Comparison of ENCODE assay signal across 8 cellular contexts in genomic region chr16:50841081-50841886, GRCh38.
DNase-seq lines count a peak whose midpoint lies in the region; ATAC-seq, FAIRE-seq and TF ChIP-seq lines count a peak whose summit lies in the region.

No MANE protein-coding gene starts in this region.

- ATAC-seq in sciatic nerve (no peak), gastrocnemius medialis (no peak)

- TF ChIP-seq CTCF in GM12865 (IDR thresholded peaks at IDR 0.05; ENCODE audit: insufficient read depth, low read depth, low read length, missing control alignments) (no peak), gastrocnemius medialis (IDR thresholded peaks at IDR 0.05 in 4 of 5, conservative IDR thresholded peaks at IDR 0.05 in 1 of 5) (no peak)

- peak; percentile 8 for DNase-seq in GM12865 (ENCODE audit: low read depth)
- peak; percentile 18 to 29 for DNase-seq in activated CD4-positive, alpha-beta T cell treated with anti-CD3 and anti-CD28 coated beads for 4 hours
- peak in 1 of 3 donors; percentile 8 for DNase-seq in effector memory CD4-positive, alpha-beta T cell
- peak; percentile 53 for DNase-seq in sciatic nerve (ENCODE audit: low spot score)
- no peak for DNase-seq in COR-L47 (lab: John Stamatoyannopoulos, UW)
- no peak for DNase-seq in frontal cortex (ENCODE audit: low spot score in 2 of 2)
- DNase-seq in gastrocnemius medialis: no peak
- no peak for DNase-seq in NCI-H524 treated with DMSO at 0.1 percent for 48 hours (lab: John Stamatoyannopoulos, UW)

- intact Hi-C loops in sciatic nerve (cut with DNase I): no loop called here
- intact Hi-C loops in gastrocnemius medialis (cut with DNase I; ENCODE audit: low total_unique reads): no loop called here

- no peaks in the 10 kb centered on the region for H3K9me3 ChIP-seq in effector memory CD4-positive, alpha-beta T cell (ENCODE audit: control insufficient read depth, low read length)
- H3K9me3 ChIP-seq in gastrocnemius medialis: no peaks in the 10 kb centered on the region

- in situ Hi-C loops in gastrocnemius medialis (cut with MboI; ENCODE audit: low sequenced_read_pairs in 4 of 4): no loop called here

- FAIRE-seq in frontal cortex (lab: Jason Lieb, UNC): no peak

- no peaks in the 10 kb centered on the region for H3K36me3 ChIP-seq in effector memory CD4-positive, alpha-beta T cell (ENCODE audit: control insufficient read depth, insufficient read depth, low read length)
- H3K36me3 ChIP-seq in gastrocnemius medialis: no peaks in the 10 kb centered on the region

- no peaks in the 10 kb centered on the region for H3K27me3 ChIP-seq in effector memory CD4-positive, alpha-beta T cell (replicated peaks; ENCODE audit: control insufficient read depth, insufficient read depth, low read length, poor library complexity, severe bottlenecking)
- H3K27me3 ChIP-seq in gastrocnemius medialis: peaks cover 9 to 20% (median 10%) of the 10 kb centered on the region in 3 donors

- TF ChIP-seq POLR2A in gastrocnemius medialis (IDR thresholded peaks at IDR 0.05): no peak

- no peak overlapping the region for H3K27ac ChIP-seq in effector memory CD4-positive, alpha-beta T cell (ENCODE audit: insufficient read depth, low read length, poor library complexity, severe bottlenecking)
- no peak overlapping the region for H3K27ac ChIP-seq in gastrocnemius medialis

- peaks cover 5% of the 10 kb centered on the region for H3K4me1 ChIP-seq in effector memory CD4-positive, alpha-beta T cell (ENCODE audit: control insufficient read depth, insufficient read depth, low read length, poor library complexity, severe bottlenecking)
- H3K4me1 ChIP-seq in gastrocnemius medialis: no peaks in the 10 kb centered on the region

- H3K4me3 ChIP-seq in GM12865 (ENCODE audit: low read depth, low read length) (no peak overlapping the region), gastrocnemius medialis (peak overlapping the region in 1 of 4 donors; percentile 17)
- H3K4me3 ChIP-seq in effector memory CD4-positive, alpha-beta T cell (ENCODE audit: insufficient read depth, low read depth, low read length, poor library complexity, severe bottlenecking): peak overlapping the region; percentile 52

Comparison
In these comparisons a context has a peak if more than half of its experiments do, and no peak if none do; other contexts are left out.
1. DNase-seq: peak in GM12865 (single experiment), activated CD4-positive, alpha-beta T cell treated with anti-CD3 and anti-CD28 coated beads for 4 hours (2 of 2) and sciatic nerve (single experiment); none in COR-L47 (single experiment), frontal cortex (0 of 2), gastrocnemius medialis (0 of 2) and NCI-H524 treated with DMSO at 0.1 percent for 48 hours (single experiment).